8 cellular contexts compared by ENCODE assay signal in the genomic region with DNA sequence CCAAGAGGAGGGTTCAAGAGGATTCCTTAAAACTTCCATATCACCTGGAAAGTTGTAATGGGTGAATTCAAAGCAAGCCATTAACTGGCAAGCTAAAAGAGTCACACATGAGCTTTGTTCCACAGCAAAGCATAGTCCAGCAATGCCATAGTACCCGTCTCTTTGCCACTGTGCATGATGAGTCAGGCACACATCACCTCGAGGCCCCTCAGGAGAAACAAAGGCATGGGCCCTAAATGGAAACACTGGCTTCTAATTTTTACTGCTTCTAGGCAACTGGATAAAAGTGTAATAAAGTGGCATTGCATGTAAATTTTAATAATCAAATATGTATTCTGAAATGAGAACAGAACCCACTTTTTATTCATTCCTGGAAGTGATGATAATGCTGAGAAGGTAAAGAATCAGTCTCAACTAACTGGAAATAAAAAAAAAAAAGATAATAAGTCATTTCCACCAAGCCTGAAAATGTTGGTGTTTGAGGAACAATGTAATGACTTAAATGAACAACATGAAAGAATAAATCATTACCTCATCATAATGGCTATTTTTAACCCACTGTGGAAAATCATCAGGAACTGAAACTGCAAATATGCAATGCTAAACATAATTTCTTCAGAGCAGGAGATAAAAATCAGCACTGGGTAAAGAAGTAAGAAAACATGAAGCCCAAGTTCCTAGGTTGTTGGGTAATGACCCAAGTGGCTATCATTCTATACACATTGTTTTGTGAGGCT.
A peak's percentile ranks its signal among the peaks of the same experiment; 100 is the strongest.
DNase-seq lines count a peak whose midpoint lies in the region; ATAC-seq, FAIRE-seq and TF ChIP-seq lines count a peak whose summit lies in the region.

No MANE protein-coding gene starts in this region.

- no peak for FAIRE-seq in HTR-8/SVneo (lab: Jason Lieb, UNC)

- H3K36me3 Mint-ChIP-seq in activated T-helper 17 cell treated with anti-CD3 and anti-CD28 coated beads, Interleukin-2, amount 50 U/mL, for 72 hours (ENCODE audit: low read depth): peaks cover 60% of the 10 kb centered on the region
- no peaks in the 10 kb centered on the region for H3K36me3 Mint-ChIP-seq in naive B cell

- H3K9me3 ChIP-seq in psoas muscle: no peaks in the 10 kb centered on the region

- TF ChIP-seq CTCF in psoas muscle (IDR thresholded peaks at IDR 0.05): no peak

- H3K27ac ChIP-seq in psoas muscle: no peak overlapping the region

- no peaks in the 10 kb centered on the region for H3K4me1 ChIP-seq in psoas muscle

- H3K27me3 ChIP-seq in psoas muscle (ENCODE audit: insufficient read depth in 3 of 3, low read length in 2 of 3): no peaks in the 10 kb centered on the region

- H3K4me3 Mint-ChIP-seq in activated T-helper 17 cell treated with anti-CD3 and anti-CD28 coated beads, Interleukin-2, amount 50 U/mL, for 72 hours: peak overlapping the region; percentile 70
- H3K4me3 Mint-ChIP-seq in naive B cell: peak overlapping the region; percentile 5 to 84 (median 52)

- no peaks in the 10 kb centered on the region for H3K36me3 ChIP-seq in psoas muscle (ENCODE audit: insufficient read depth in 1 of 2, low read depth in 1 of 2)

- ATAC-seq in GM18508 (IDR thresholded peaks at IDR 0.05; ENCODE audit: insufficient read depth, unreplicated experiment) (peak; percentile 51), HG03342 (IDR thresholded peaks at IDR 0.05; ENCODE audit: unreplicated experiment) (peak; percentile 52), naive B cell (ENCODE audit: low read depth in 2 of 2) (peak; percentile 92), HG02798 (IDR thresholded peaks at IDR 0.05; ENCODE audit: poor library complexity, unreplicated experiment) (no peak), psoas muscle (no peak)
- peak; percentile 83 for ATAC-seq in activated T-helper 17 cell treated with anti-CD3 and anti-CD28 coated beads, Interleukin-2, amount 50 U/mL, for 72 hours (replicated peaks)

- H3K4me3 ChIP-seq in psoas muscle: no peak overlapping the region

- H3K9me3 Mint-ChIP-seq in activated T-helper 17 cell treated with anti-CD3 and anti-CD28 coated beads, Interleukin-2, amount 50 U/mL, for 72 hours: no peaks in the 10 kb centered on the region
- H3K9me3 Mint-ChIP-seq in naive B cell: peaks cover 0 to 4% (median 0%) of the 10 kb centered on the region in 7 donors

- 65 to 89% (median 72%) methylated on average over 2 of the region's 2 CpGs for WGBS in psoas muscle, 3 donors

- no peaks in the 10 kb centered on the region for H3K27me3 Mint-ChIP-seq in activated T-helper 17 cell treated with anti-CD3 and anti-CD28 coated beads, Interleukin-2, amount 50 U/mL, for 72 hours
- H3K27me3 Mint-ChIP-seq in naive B cell: no peaks in the 10 kb centered on the region

- peaks cover 38% of the 10 kb centered on the region for H3K4me1 Mint-ChIP-seq in activated T-helper 17 cell treated with anti-CD3 and anti-CD28 coated beads, Interleukin-2, amount 50 U/mL, for 72 hours
- peaks cover 30 to 37% (median 31%) of the 10 kb centered on the region in 3 donors for H3K4me1 Mint-ChIP-seq in naive B cell

- peak; percentile 67 for DNase-seq in naive B cell
- no peak for DNase-seq in HTR-8/SVneo (ENCODE audit: insufficient read length, low spot score)
- no peak for DNase-seq in psoas muscle
- no peak for DNase-seq in A172 (ENCODE audit: low spot score)

- peak overlapping the region; percentile 97 for H3K27ac Mint-ChIP-seq in activated T-helper 17 cell treated with anti-CD3 and anti-CD28 coated beads, Interleukin-2, amount 50 U/mL, for 72 hours
- H3K27ac Mint-ChIP-seq in naive B cell: peak overlapping the region; percentile 57 to 98 (median 90)

- intact Hi-C loops in psoas muscle (cut with DNase I): no loop called here

Comparison
In these comparisons a context has a peak if more than half of its experiments do, and no peak if none do; other contexts are left out.
1. ATAC-seq: peak in GM18508 (single experiment), HG03342 (single experiment), activated T-helper 17 cell treated with anti-CD3 and anti-CD28 coated beads, Interleukin-2, amount 50 U/mL, for 72 hours (single experiment) and naive B cell (2 of 2); none in HG02798 (single experiment) and psoas muscle (0 of 4).